ENCODE assay signal across 8 cellular contexts in the genomic region with DNA sequence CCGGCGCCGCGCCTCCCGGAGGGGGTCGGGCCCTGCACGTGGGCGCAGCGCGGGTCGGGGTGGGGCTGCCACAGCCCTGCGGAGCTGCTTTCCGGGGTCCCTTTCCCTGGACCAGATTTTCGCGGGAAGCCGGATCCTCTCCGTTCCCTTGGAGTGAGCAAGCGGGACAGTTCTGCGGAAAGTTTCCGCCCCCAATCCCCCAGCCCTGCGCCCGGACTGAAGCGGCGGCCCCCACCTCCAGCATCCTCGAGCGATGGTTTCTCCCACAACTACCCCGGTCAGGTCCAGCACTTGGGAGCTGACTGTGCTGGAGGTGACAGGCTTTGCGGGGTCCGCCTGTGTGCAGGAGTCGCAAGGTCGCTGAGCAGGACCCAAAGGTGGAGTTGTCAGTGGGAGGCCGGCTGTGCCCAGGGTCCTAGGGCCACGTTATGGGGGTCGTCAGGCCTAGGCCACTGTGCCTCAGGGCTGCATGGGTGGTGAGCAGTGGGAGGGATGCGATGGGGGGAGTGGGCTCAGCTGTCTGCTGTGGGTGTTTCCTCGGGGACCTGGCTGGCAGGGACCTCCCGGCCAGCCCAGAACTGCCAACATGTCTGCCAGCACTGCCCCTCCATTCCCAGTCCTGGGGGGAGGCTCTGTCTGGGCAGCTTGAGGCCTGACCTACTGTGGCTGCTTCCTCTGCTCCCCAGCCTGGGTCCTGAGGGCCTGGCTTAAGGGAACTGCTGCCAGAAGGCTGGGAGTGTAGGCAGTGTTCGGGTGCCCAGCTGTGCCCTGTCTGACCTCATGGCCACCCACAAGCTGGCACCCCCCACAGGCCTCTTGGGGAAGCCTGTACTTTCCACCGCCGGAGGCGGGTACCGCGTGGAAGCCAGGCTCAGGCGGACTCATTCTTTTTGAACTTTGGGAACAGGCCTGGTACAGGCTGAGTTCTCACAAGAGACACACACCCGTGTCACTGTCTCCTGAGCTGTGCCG. TPM values are rescaled to one million over a fixed set of nuclear protein-coding genes. Genes with fewer than 3 reads are reported as not detected.
DNase-seq lines count a peak whose midpoint lies in the region; ATAC-seq and TF ChIP-seq lines count a peak whose summit lies in the region.

No MANE protein-coding gene starts in this region.

- H3K9me3 ChIP-seq in SK-N-MC (ENCODE audit: low read depth, low read length) = no peaks in the 10 kb centered on the region
- no peaks in the 10 kb centered on the region for H3K9me3 ChIP-seq in liver (ENCODE audit: control insufficient read depth in 4 of 4, low read length in 3 of 4)
- no peaks in the 10 kb centered on the region for H3K9me3 ChIP-seq in stomach

- no peaks in the 10 kb centered on the region for H3K27me3 Mint-ChIP-seq in activated CD4-positive, alpha-beta T cell treated with anti-CD3 and anti-CD28 coated beads for 36 hours

- H3K9ac ChIP-seq in SK-N-MC (ENCODE audit: insufficient read length) (peak overlapping the region; percentile 72), liver (ENCODE audit: low read depth in 1 of 2, low read length in 2 of 2) (peak overlapping the region; percentile 30 to 66)

- H3K36me3 Mint-ChIP-seq in activated CD4-positive, alpha-beta T cell treated with anti-CD3 and anti-CD28 coated beads for 36 hours (ENCODE audit: low read depth) = peaks cover 22% of the 10 kb centered on the region

- 6% methylated on average over 46 of the region's 46 CpGs for WGBS in liver
- WGBS in stomach, 5 donors = 11 to 38% (median 22%) methylated on average over 15 to 46 of the region's 46 CpGs

- POLR2A ChIA-PET in activated CD4-positive, alpha-beta T cell treated with anti-CD3 and anti-CD28 coated beads for 36 hours (lab: Charles Lee) = interaction anchor here (0.5 to 0.6 kb wide), 3 partner anchors 14 to 84 kb away, joined by 3 to 5 read pairs (median 3); partner anchors contain the start of gene TIRAP

- H3K9me3 Mint-ChIP-seq in activated CD4-positive, alpha-beta T cell treated with anti-CD3 and anti-CD28 coated beads for 36 hours (ENCODE audit: low read depth) = no peaks in the 10 kb centered on the region

- TF ChIP-seq CTCF in liver (IDR thresholded peaks at IDR 0.05; ENCODE audit: low read depth, low read length, missing input control) = no peak
- no peak for TF ChIP-seq CTCF in stomach (IDR thresholded peaks at IDR 0.05)

- H3K27me3 ChIP-seq in liver (ENCODE audit: control insufficient read depth in 4 of 4, insufficient read depth in 4 of 4, low read length in 3 of 4) = no peaks in the 10 kb centered on the region
- no peaks in the 10 kb centered on the region for H3K27me3 ChIP-seq in stomach

- H3K36me3 ChIP-seq in SK-N-MC (ENCODE audit: insufficient read depth, low read length) (peaks cover 11% of the 10 kb centered on the region), liver (ENCODE audit: control insufficient read depth in 4 of 4, insufficient read depth in 3 of 4, low read depth in 1 of 4, low read length in 3 of 4) (no peaks in the 10 kb centered on the region), stomach (no peaks in the 10 kb centered on the region)

- peaks cover 29% of the 10 kb centered on the region for H3K4me1 Mint-ChIP-seq in activated CD4-positive, alpha-beta T cell treated with anti-CD3 and anti-CD28 coated beads for 36 hours

- CTCF ChIA-PET in activated CD4-positive, alpha-beta T cell treated with anti-CD3 and anti-CD28 coated beads for 36 hours (lab: Charles Lee) = interaction anchor here (0.9 to 3.1 kb wide), 3 partner anchors 16 to 46 kb away, joined by 3 to 12 read pairs (median 4); no protein-coding TSS in a partner anchor

- H3K27ac Mint-ChIP-seq in activated CD4-positive, alpha-beta T cell treated with anti-CD3 and anti-CD28 coated beads for 36 hours = peak overlapping the region; percentile 31

- peak; percentile 8 for ATAC-seq in activated CD4-positive, alpha-beta T cell treated with anti-CD3 and anti-CD28 coated beads for 36 hours
- peak; percentile 20 for ATAC-seq in HG02938 (IDR thresholded peaks at IDR 0.05; ENCODE audit: unreplicated experiment)

- peak overlapping the region; percentile 74 for H3K4me3 Mint-ChIP-seq in activated CD4-positive, alpha-beta T cell treated with anti-CD3 and anti-CD28 coated beads for 36 hours

- peak overlapping the region; percentile 21 for H3K27ac ChIP-seq in SK-N-MC
- H3K27ac ChIP-seq in liver (ENCODE audit: low read depth in 1 of 2, low read length in 2 of 2) = peak overlapping the region; percentile 76 to 90
- peak overlapping the region; percentile 47 to 87 (median 82) for H3K27ac ChIP-seq in stomach

- peaks cover 5 to 26% (median 19%) of the 10 kb centered on the region in 4 donors for H3K4me1 ChIP-seq in liver (ENCODE audit: control insufficient read depth in 4 of 4, insufficient read depth in 4 of 4, low read length in 3 of 4)
- peaks cover 32 to 88% (median 64%) of the 10 kb centered on the region in 4 donors for H3K4me1 ChIP-seq in stomach

- intact Hi-C loops in activated CD4-positive, alpha-beta T cell treated with anti-CD3 and anti-CD28 coated beads for 36 hours (cut with DNase I, micrococcal nuclease) = loop anchor here in 1 of 2 experiments (1.0 to 2.0 kb wide), 8 partner anchors 46 to 469 kb away; partner anchors contain the start of genes DCPS, HYLS1, SRPRA and TIRAP
- intact Hi-C loops in stomach (cut with DNase I; ENCODE audit: low total_unique reads) = no loop called here

- H3K4me3 ChIP-seq in SK-N-MC = peak overlapping the region; percentile 98
- peak overlapping the region; percentile 74 to 85 (median 80) for H3K4me3 ChIP-seq in liver (ENCODE audit: low read depth in 1 of 3, low read length in 3 of 3)
- peak overlapping the region; percentile 67 to 75 (median 72) for H3K4me3 ChIP-seq in stomach

- TF ChIP-seq POLR2A in stomach (IDR thresholded peaks at IDR 0.05) = no peak

- peak; percentile 49 for DNase-seq in activated CD4-positive, alpha-beta T cell treated with anti-CD3 and anti-CD28 coated beads for 36 hours
- no peak for DNase-seq in activated CD4-positive, alpha-beta T cell treated with anti-CD3 and anti-CD28 coated beads, Interleukin-2, amount 50 U/mL, for 1 hour
- DNase-seq in SK-N-MC (ENCODE audit: low read depth, low spot score) (no peak), dermis blood vessel endothelial cell (peak; percentile 39), stomach (no peak), OCI-M2 (lab: John Stamatoyannopoulos, UW; ENCODE audit: unreplicated experiment) (no peak)

- TF ChIP-seq RAD21 in liver (IDR thresholded peaks at IDR 0.05) = peak in 1 of 2 donors; percentile 14

- no peak for TF ChIP-seq EP300 in stomach (IDR thresholded peaks at IDR 0.05)

TF ChIP-seq in liver, 16 proteins besides CTCF, POLR2A, EP300 and RAD21:
- TF ChIP-seq REST (IDR thresholded peaks at IDR 0.05) (peak; percentile 53), HNF4A (conservative IDR thresholded peaks at IDR 0.05) (peak in 1 of 2 donors; percentile 7), RXRA (IDR thresholded peaks at IDR 0.05) (no peak), JUND (IDR thresholded peaks at IDR 0.05) (no peak), MAX (IDR thresholded peaks at IDR 0.05) (peak; percentile 19)
- TF ChIP-seq, protein P1, sequence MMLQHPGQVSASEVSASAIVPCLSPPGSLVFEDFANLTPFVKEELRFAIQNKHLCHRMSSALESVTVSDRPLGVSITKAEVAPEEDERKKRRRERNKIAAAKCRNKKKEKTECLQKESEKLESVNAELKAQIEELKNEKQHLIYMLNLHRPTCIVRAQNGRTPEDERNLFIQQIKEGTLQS (IDR thresholded peaks at IDR 0.05) = no peak

RNA-seq across cellular contexts. Expression of gene ST3GAL4, which starts 0.7 kb away (rescaled TPM):
- 1 to 10 TPM; 7.5 to 9.1 TPM for total RNA-seq in activated CD4-positive, alpha-beta T cell treated with anti-CD3 and anti-CD28 coated beads for 36 hours
- total RNA-seq in dermis blood vessel endothelial cell (15.8 and 16.1 TPM in 2 replicates), liver (10 to 100 TPM in 1 of 2 donors, 1 to 10 TPM in 1; 7.4 to 18.4 TPM), stomach (10 to 100 TPM in 3 of 5 donors, 1 to 10 TPM in 1, not detected in 1; 9.9 to 31.0 (median 18.4) TPM)
- polyA plus RNA-seq in liver (10 to 100 TPM in 1 of 2 donors, 1 to 10 TPM in 1; 4.5 to 13.7 TPM), stomach (10 to 100 TPM; 12.5 to 26.0 (median 15.7) TPM)

RNA-seq across cellular contexts. Expression of gene DCPS, which starts 52.4 kb away (rescaled TPM):
- 10 to 100 TPM; 29.7 to 39.3 TPM for total RNA-seq in activated CD4-positive, alpha-beta T cell treated with anti-CD3 and anti-CD28 coated beads for 36 hours
- total RNA-seq in dermis blood vessel endothelial cell = 6.6 and 11.4 TPM in 2 replicates
- 10 to 100 TPM in 1 of 2 donors, 1 to 10 TPM in 1; 5.6 to 10.7 TPM for total RNA-seq in liver
- 10 to 100 TPM; 27.3 to 61.0 TPM for polyA plus RNA-seq in liver
- 10 to 100 TPM in 2 of 5 donors, 1 to 10 TPM in 3; 1.8 to 60.3 (median 5.9) TPM for total RNA-seq in stomach
- polyA plus RNA-seq in stomach = 10 to 100 TPM; 10.5 to 21.2 (median 14.7) TPM

Comparison
In these comparisons a context has a peak if more than half of its experiments do, and no peak if none do; other contexts are left out.
1. DNase-seq: peak in activated CD4-positive, alpha-beta T cell treated with anti-CD3 and anti-CD28 coated beads for 36 hours (single experiment) and dermis blood vessel endothelial cell (single experiment); none in activated CD4-positive, alpha-beta T cell treated with anti-CD3 and anti-CD28 coated beads, Interleukin-2, amount 50 U/mL, for 1 hour (single experiment), SK-N-MC (single experiment), stomach (single experiment) and OCI-M2 (single experiment).
2. H3K27ac ChIP-seq: peak in every context shown above with its lines; median percentile 83 in liver; 82 in stomach; 21 in SK-N-MC.
3. Peak in every context shown above with its lines, with median percentiles within 50 percentile points of each other: H3K4me3 ChIP-seq.